ENCODE assay signal across 26 cellular contexts in genomic region chr2:175914846-175915245, GRCh38.
"Had no signal": no experiment of that assay in that cellular context is flagged by ENCODE, and none has a peak within 500 bp of the region (broad histone marks: within the 10 kb centered on the region; RNA-seq: fewer than 3 reads in every experiment).

No MANE protein-coding gene starts in this region.

- H3K4me3 ChIP-seq: left ventricle myocardium inferior, lung, neural progenitor cell, psoas muscle, right lobe of liver, smooth muscle cell, tibial nerve, uterus had no signal

- H3K27ac Mint-ChIP-seq: mesothelial cell of epicardium; naive B cell; natural killer cell; nephron progenitor cell; neural progenitor cell; stimulated activated memory B cell treated with anti-CD40 and anti-IgM and Interleukin-4, amounts not matched to agents 10 μg/mL and 1 μg/mL and 100 μg/mL, for 72 hours; stimulated activated naive CD8-positive, alpha-beta T cell treated with anti-CD3 and anti-CD28 coated beads, Interleukin-15, amount 100 ng/mL, for 72 hours; type B pancreatic cell had no signal

- H3K9me3 Mint-ChIP-seq: type B pancreatic cell had no signal

- H3K4me3 Mint-ChIP-seq: mesothelial cell of epicardium; naive B cell; natural killer cell; nephron progenitor cell; neural progenitor cell; stimulated activated memory B cell treated with anti-CD40 and anti-IgM and Interleukin-4, amounts not matched to agents 10 μg/mL and 1 μg/mL and 100 μg/mL, for 72 hours; stimulated activated naive CD8-positive, alpha-beta T cell treated with anti-CD3 and anti-CD28 coated beads, Interleukin-15, amount 100 ng/mL, for 72 hours; type B pancreatic cell had no signal

- DNase-seq: hippocampal formation; kidney; left colon; left ventricle myocardium inferior; mesendoderm; naive B cell; natural killer cell; nephron progenitor cell; occipital lobe; psoas muscle; right lobe of liver; stimulated activated CD4-positive, alpha-beta T cell treated with anti-CD3 and anti-CD28 coated beads, Interleukin-1b, Interleukin-23, amount 100 ng/mL, for 48 hours; stimulated activated CD4-positive, alpha-beta T cell treated with anti-CD3 and anti-CD28 coated beads, Interleukin-2, amount 100 ng/mL, for 48 hours; stimulated activated CD4-positive, alpha-beta T cell treated with anti-CD3 and anti-CD28 coated beads, Interleukin-4, amount 100 ng/mL, for 4 hours; stimulated activated CD8-positive, alpha-beta memory T cell treated with anti-CD3 and anti-CD28 coated beads, Interleukin-4, amount 100 ng/mL, for 48 hours; stimulated activated naive CD4-positive, alpha-beta T cell treated with Interleukin-2 at 50 U/mL for 16 hours; stimulated activated naive CD8-positive, alpha-beta T cell treated with anti-CD3 and anti-CD28 coated beads, Interleukin-15, amount 100 ng/mL, for 72 hours; substantia nigra; uterus had no signal

- ATAC-seq: left colon; natural killer cell; psoas muscle; stimulated activated memory B cell treated with anti-CD40 and anti-IgM and Interleukin-4, amounts not matched to agents 10 μg/mL and 1 μg/mL and 100 μg/mL, for 72 hours; stimulated activated naive CD8-positive, alpha-beta T cell treated with anti-CD3 and anti-CD28 coated beads, Interleukin-15, amount 100 ng/mL, for 72 hours had no signal

- H3K4me1 Mint-ChIP-seq: mesothelial cell of epicardium; naive B cell; natural killer cell; nephron progenitor cell; neural progenitor cell; stimulated activated memory B cell treated with anti-CD40 and anti-IgM and Interleukin-4, amounts not matched to agents 10 μg/mL and 1 μg/mL and 100 μg/mL, for 72 hours; stimulated activated naive CD8-positive, alpha-beta T cell treated with anti-CD3 and anti-CD28 coated beads, Interleukin-15, amount 100 ng/mL, for 72 hours had no signal

- H3K36me3 Mint-ChIP-seq: naive B cell; natural killer cell; neural progenitor cell; stimulated activated memory B cell treated with anti-CD40 and anti-IgM and Interleukin-4, amounts not matched to agents 10 μg/mL and 1 μg/mL and 100 μg/mL, for 72 hours; type B pancreatic cell had no signal
